ENCODE assay signal across 11 cellular contexts in the genomic region with DNA sequence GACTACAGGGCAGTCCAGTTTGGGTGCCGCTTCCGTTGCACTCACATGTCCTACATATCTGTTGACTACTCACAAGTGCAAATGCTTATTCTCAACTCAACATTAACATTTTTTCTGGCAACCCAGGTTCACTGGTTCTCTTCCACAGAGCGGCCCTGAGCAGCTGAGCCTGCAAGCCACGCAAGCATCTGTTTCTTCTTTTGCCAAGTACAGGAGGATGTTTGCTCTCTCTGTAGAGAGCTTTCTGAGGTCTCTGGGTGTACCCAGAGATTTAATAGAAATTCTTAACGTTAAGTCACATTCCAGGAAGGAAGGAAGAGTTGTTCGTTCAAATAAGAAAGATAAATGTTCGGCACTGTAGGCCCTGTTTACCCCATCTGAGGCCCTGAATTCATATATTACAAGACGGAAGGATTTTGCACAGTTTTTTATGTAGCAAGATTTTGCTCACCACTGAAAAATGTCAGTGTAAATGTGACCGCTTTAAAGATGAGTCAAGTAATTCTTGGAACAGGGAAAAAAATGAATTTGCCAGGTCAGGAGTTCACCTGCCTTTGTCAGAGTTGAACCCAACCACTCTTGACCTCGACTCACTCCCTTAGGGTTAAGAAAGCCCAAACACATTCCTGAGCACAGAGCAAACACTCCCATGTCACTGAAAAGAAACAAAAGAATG. TPM values are rescaled to one million over a fixed set of nuclear protein-coding genes. Genes with fewer than 3 reads are reported as not detected.
DNase-seq lines count a peak whose midpoint lies in the region; ATAC-seq and TF ChIP-seq lines count a peak whose summit lies in the region.
"Had no signal": no experiment of that assay in that cellular context is flagged by ENCODE, and none has a peak within 500 bp of the region (broad histone marks: within the 10 kb centered on the region; RNA-seq: fewer than 3 reads in every experiment).

No MANE protein-coding gene starts in this region.

- H3K4me3 ChIP-seq in choroid plexus epithelial cell (ENCODE audit: low read depth, low read length), result no peak overlapping the region
- no peak overlapping the region for H3K4me3 ChIP-seq in muscle layer of colon (ENCODE audit: low read depth in 1 of 2, low read length in 2 of 2)
- H3K4me3 ChIP-seq: ovary had no signal

- H3K27me3 ChIP-seq in muscle layer of colon (ENCODE audit: control insufficient read depth in 1 of 2, insufficient read depth in 2 of 2, low read length in 2 of 2), result no peaks in the 10 kb centered on the region
- H3K27me3 ChIP-seq: ovary had no signal

- H3K9me3 ChIP-seq in muscle layer of colon (ENCODE audit: low read length), result no peaks in the 10 kb centered on the region
- H3K9me3 ChIP-seq: ovary had no signal

- H3K9ac ChIP-seq in muscle layer of colon (ENCODE audit: low read length), result no peak overlapping the region

- TF ChIP-seq CTCF in choroid plexus epithelial cell (conservative IDR thresholded peaks at IDR 0.05; ENCODE audit: low read depth, low read length), result no peak

- peak; percentile 49 for DNase-seq in AG08396 (ENCODE audit: low spot score)
- peak; percentile 54 for DNase-seq in M059J (ENCODE audit: low read depth)
- DNase-seq in choroid plexus epithelial cell (ENCODE audit: low read depth), result peak; percentile 87
- DNase-seq in central memory CD4-positive, alpha-beta T cell, result no peak
- no peak for DNase-seq in NCI-H446 (lab: John Stamatoyannopoulos, UW)
- DNase-seq: CD4-positive, alpha-beta memory T cell; dermis blood vessel endothelial cell had no signal

- H3K4me1 ChIP-seq in muscle layer of colon (ENCODE audit: insufficient read depth, low read length), result peaks cover 22% of the 10 kb centered on the region

- H3K36me3 ChIP-seq in muscle layer of colon (ENCODE audit: insufficient read depth, low read length), result peaks cover 31% of the 10 kb centered on the region
- H3K36me3 ChIP-seq: ovary had no signal

- H3K27ac ChIP-seq in muscle layer of colon (ENCODE audit: low read depth, low read length), result peak overlapping the region; percentile 58

- ATAC-seq in GM21360 (IDR thresholded peaks at IDR 0.05; ENCODE audit: unreplicated experiment) (no peak), GM21825 (IDR thresholded peaks at IDR 0.05; ENCODE audit: unreplicated experiment) (no peak)

RNA-seq across cellular contexts. Expression of gene KCTD18, which starts 30.1 kb away (rescaled TPM):
- 10.7 and 15.2 TPM in 2 replicates for total RNA-seq in M059J (2014; rRNA removed; shearing (Covaris generic))

RNA-seq across cellular contexts. Expression of gene SGO2, which starts 46.3 kb away (rescaled TPM):
- total RNA-seq in M059J (2014; rRNA removed; shearing (Covaris generic)), result 17.3 and 19.0 TPM in 2 replicates

Comparison
In these comparisons a context has a peak if more than half of its experiments do, and no peak if none do; other contexts are left out.
1. DNase-seq: peak in AG08396 (single experiment), M059J (single experiment) and choroid plexus epithelial cell (single experiment); none in central memory CD4-positive, alpha-beta T cell (single experiment) and NCI-H446 (0 of 2).